ENCODE assay signal across 17 cellular contexts in genomic region chr10:132265878-132266496, GRCh38. TPM values are rescaled to one million over a fixed set of nuclear protein-coding genes. Genes with fewer than 3 reads are reported as not detected.
DNase-seq lines count a peak whose midpoint lies in the region; ATAC-seq and TF ChIP-seq lines count a peak whose summit lies in the region.
"Had no signal": no experiment of that assay in that cellular context is flagged by ENCODE, and none has a peak within 500 bp of the region (broad histone marks: within the 10 kb centered on the region; RNA-seq: fewer than 3 reads in every experiment).

No MANE protein-coding gene starts in this region.

- ATAC-seq in body of pancreas (peak; percentile 24), left colon (no peak), GM21515 (IDR thresholded peaks at IDR 0.05; ENCODE audit: unreplicated experiment) (no peak)
- ATAC-seq: K562; psoas muscle; stimulated activated naive CD8-positive, alpha-beta T cell treated with anti-CD3 and anti-CD28 coated beads, Interleukin-15, Interleukin-2, amounts not matched to agents 100 U/mL and 50 U/mL, for 24 hours had no signal

- H3K4me3 ChIP-seq in BLaER1, result no peak overlapping the region
- no peak overlapping the region for H3K4me3 ChIP-seq in body of pancreas
- no peak overlapping the region for H3K4me3 ChIP-seq in muscle layer of colon (ENCODE audit: low read depth in 1 of 2, low read length in 2 of 2)
- H3K4me3 ChIP-seq in CD4-positive, alpha-beta memory T cell (ENCODE audit: low read length in 2 of 2), result no peak overlapping the region
- H3K4me3 ChIP-seq: K562, Peyer's patch, psoas muscle had no signal

- H3K27me3 Mint-ChIP-seq in CD4-positive, alpha-beta memory T cell, result no peaks in the 10 kb centered on the region
- H3K27me3 Mint-ChIP-seq: activated CD4-positive, alpha-beta memory T cell treated with anti-CD3 and anti-CD28 coated beads for 36 hours; CD4-positive, CD25-positive, alpha-beta regulatory T cell had no signal

- intact Hi-C loops in body of pancreas (cut with DNase I), result no loop called here
- intact Hi-C loops in left colon (cut with DNase I, micrococcal nuclease), result no loop called here
- intact Hi-C loops in CD4-positive, alpha-beta memory T cell (cut with micrococcal nuclease), result no loop called here

- H3K9ac ChIP-seq in BLaER1, result no peak overlapping the region
- no peak overlapping the region for H3K9ac ChIP-seq in muscle layer of colon (ENCODE audit: low read length)

- H3K36me3 ChIP-seq in BLaER1 (no peaks in the 10 kb centered on the region), body of pancreas (replicated peaks in 1 of 2; ENCODE audit: insufficient read depth in 1 of 2, low read depth in 2 of 2) (no peaks in the 10 kb centered on the region), muscle layer of colon (ENCODE audit: insufficient read depth, low read length) (no peaks in the 10 kb centered on the region)
- H3K36me3 ChIP-seq in CD4-positive, alpha-beta memory T cell (ENCODE audit: insufficient read depth, low read length), result no peaks in the 10 kb centered on the region
- H3K36me3 ChIP-seq: Peyer's patch had no signal

- DNase-seq in NCI-H1417 treated with DMSO at 0.1 percent for 48 hours (lab: John Stamatoyannopoulos, UW) (peak; percentile 66), body of pancreas (no peak), T-helper 1 cell (no peak), left colon (no peak)
- DNase-seq in CD4-positive, alpha-beta memory T cell, result no peak
- DNase-seq: activated CD4-positive, alpha-beta memory T cell treated with anti-CD3 and anti-CD28 coated beads for 36 hours; CD4-positive, CD25-positive, alpha-beta regulatory T cell; central memory CD4-positive, alpha-beta T cell; Peyer's patch; stimulated activated CD4-positive, alpha-beta T cell treated with anti-CD3 and anti-CD28 coated beads, Interleukin-4, amount 100 ng/mL, for 1 hour; stimulated activated naive CD8-positive, alpha-beta T cell treated with anti-CD3 and anti-CD28 coated beads, Interleukin-15, Interleukin-2, amounts not matched to agents 100 U/mL and 50 U/mL, for 24 hours; T-helper 2 cell had no signal

- H3K27ac ChIP-seq in BLaER1, result no peak overlapping the region
- H3K27ac ChIP-seq in body of pancreas, result no peak overlapping the region
- peak overlapping the region; percentile 62 for H3K27ac ChIP-seq in muscle layer of colon (ENCODE audit: low read depth, low read length)
- no peak overlapping the region for H3K27ac ChIP-seq in CD4-positive, alpha-beta memory T cell (ENCODE audit: low read depth, low read length)
- H3K27ac ChIP-seq: Peyer's patch, psoas muscle had no signal

- CTCF ChIA-PET in CD4-positive, alpha-beta memory T cell (lab: Charles Lee; ENCODE audit: partially characterized antibody), result no interaction called here

- H3K9me3 Mint-ChIP-seq in CD4-positive, alpha-beta memory T cell, result no peaks in the 10 kb centered on the region

- no peak for TF ChIP-seq CTCF in body of pancreas (IDR thresholded peaks at IDR 0.05)

- H3K4me3 Mint-ChIP-seq in CD4-positive, alpha-beta memory T cell, result no peak overlapping the region
- H3K4me3 Mint-ChIP-seq: activated CD4-positive, alpha-beta memory T cell treated with anti-CD3 and anti-CD28 coated beads for 36 hours; CD4-positive, CD25-positive, alpha-beta regulatory T cell had no signal

- H3K4me1 Mint-ChIP-seq in CD4-positive, alpha-beta memory T cell, result peaks cover 8 to 15% (median 13%) of the 10 kb centered on the region in 4 donors

- POLR2A ChIA-PET in CD4-positive, alpha-beta memory T cell (lab: Charles Lee; ENCODE audit: partially characterized antibody), result no interaction called here

- H3K36me3 Mint-ChIP-seq in CD4-positive, alpha-beta memory T cell, result no peaks in the 10 kb centered on the region
- H3K36me3 Mint-ChIP-seq: activated CD4-positive, alpha-beta memory T cell treated with anti-CD3 and anti-CD28 coated beads for 36 hours; CD4-positive, CD25-positive, alpha-beta regulatory T cell had no signal

- H3K4me2 ChIP-seq in BLaER1, result peak overlapping the region; percentile 26

- WGBS in body of pancreas, 2 donors, result 18 to 20% methylated on average over 15 of the region's 15 CpGs

- no peaks in the 10 kb centered on the region for H3K9me3 ChIP-seq in BLaER1
- H3K9me3 ChIP-seq in body of pancreas, result no peaks in the 10 kb centered on the region
- no peaks in the 10 kb centered on the region for H3K9me3 ChIP-seq in muscle layer of colon (ENCODE audit: low read length)
- H3K9me3 ChIP-seq in CD4-positive, alpha-beta memory T cell (ENCODE audit: control insufficient read depth in 1 of 2, low read length in 2 of 2), result no peaks in the 10 kb centered on the region
- H3K9me3 ChIP-seq: Peyer's patch, psoas muscle had no signal

- TF ChIP-seq POLR2A in body of pancreas (IDR thresholded peaks at IDR 0.05), result no peak

- no peaks in the 10 kb centered on the region for H4K20me1 ChIP-seq in BLaER1

- H3K27me3 ChIP-seq in BLaER1 (no peaks in the 10 kb centered on the region), body of pancreas (no peaks in the 10 kb centered on the region), muscle layer of colon (ENCODE audit: control insufficient read depth in 1 of 2, insufficient read depth in 2 of 2, low read length in 2 of 2) (no peaks in the 10 kb centered on the region)
- H3K27me3 ChIP-seq in CD4-positive, alpha-beta memory T cell (ENCODE audit: insufficient read depth, low read length), result no peaks in the 10 kb centered on the region
- H3K27me3 ChIP-seq: Peyer's patch had no signal

- peak overlapping the region in 3 of 7 donors; percentile 0 to 70 (median 18) for H3K27ac Mint-ChIP-seq in CD4-positive, alpha-beta memory T cell
- H3K27ac Mint-ChIP-seq: activated CD4-positive, alpha-beta memory T cell treated with anti-CD3 and anti-CD28 coated beads for 36 hours had no signal

- H3K4me1 ChIP-seq in BLaER1 (peaks cover 21% of the 10 kb centered on the region), body of pancreas (peaks cover 11% of the 10 kb centered on the region), muscle layer of colon (ENCODE audit: insufficient read depth, low read length) (peaks cover 11% of the 10 kb centered on the region)
- H3K4me1 ChIP-seq in CD4-positive, alpha-beta memory T cell (ENCODE audit: insufficient read depth, low read length), result peaks cover 6% of the 10 kb centered on the region
- H3K4me1 ChIP-seq: Peyer's patch, psoas muscle had no signal

RNA-seq across cellular contexts. Expression of gene STK32C, which starts 41.8 kb away (rescaled TPM):
- total RNA-seq in body of pancreas, result 1 to 10 TPM in 1 of 2 donors, under 1 TPM in 1; 0.78 to 4.0 TPM
- total RNA-seq in left colon, result 10 to 100 TPM in 1 of 2 donors, 1 to 10 TPM in 1; 8.4 to 10.0 TPM
- total RNA-seq in CD4-positive, alpha-beta memory T cell, result 10 to 100 TPM; 12.8 to 14.7 TPM
- 1 to 10 TPM; 7.5 to 8.5 TPM for polyA plus RNA-seq in CD4-positive, alpha-beta memory T cell
